Comparison of ENCODE assay signal across 13 cellular contexts in genomic region chr14:21023174-21023573, GRCh38. TPM values are rescaled to one million over a fixed set of nuclear protein-coding genes. Genes with fewer than 3 reads are reported as not detected.
A peak's percentile ranks its signal among the peaks of the same experiment; 100 is the strongest.
DNase-seq lines count a peak whose midpoint lies in the region; ATAC-seq and TF ChIP-seq lines count a peak whose summit lies in the region.
"Had no signal": no experiment of that assay in that cellular context is flagged by ENCODE, and none has a peak within 500 bp of the region (broad histone marks: within the 10 kb centered on the region; RNA-seq: fewer than 3 reads in every experiment).

No MANE protein-coding gene starts in this region.

- peaks cover 20% of the 10 kb centered on the region for H3K4me1 ChIP-seq in CD4-positive, alpha-beta memory T cell (ENCODE audit: insufficient read depth, low read length)
- H3K4me1 ChIP-seq in ascending aorta (peaks cover 6 to 20% of the 10 kb centered on the region in 2 donors), liver (ENCODE audit: control insufficient read depth in 4 of 4, insufficient read depth in 4 of 4, low read length in 3 of 4) (peaks cover 3 to 54% (median 41%) of the 10 kb centered on the region in 4 donors), skeletal muscle tissue (ENCODE audit: control insufficient read depth in 3 of 3, insufficient read depth in 3 of 3, low read length in 3 of 3) (peaks cover 66 to 81% (median 73%) of the 10 kb centered on the region in 3 donors)

- H3K36me3 Mint-ChIP-seq in CD4-positive, alpha-beta memory T cell, result peaks cover 31 to 32% of the 10 kb centered on the region in 2 donors

- DNase-seq in CD4-positive, alpha-beta memory T cell, result no peak
- DNase-seq in ascending aorta (ENCODE audit: low spot score in 2 of 2) (no peak), NCI-H2107 treated with DMSO at 0.1 percent for 48 hours (lab: John Stamatoyannopoulos, UW; ENCODE audit: unreplicated experiment) (no peak), mucosa of gallbladder (ENCODE audit: low spot score) (no peak), NCI-H2107 (lab: John Stamatoyannopoulos, UW) (no peak)
- DNase-seq: foreskin fibroblast, HCEC 1CT had no signal

- peak in 1 of 2 donors; percentile 6 for TF ChIP-seq RAD21 in liver (IDR thresholded peaks at IDR 0.05)

- peak overlapping the region; percentile 53 to 91 (median 86) for H3K4me3 Mint-ChIP-seq in CD4-positive, alpha-beta memory T cell

- peaks cover 12 to 33% (median 22%) of the 10 kb centered on the region in 4 donors for H3K4me1 Mint-ChIP-seq in CD4-positive, alpha-beta memory T cell

- POLR2A ChIA-PET in CD4-positive, alpha-beta memory T cell (lab: Charles Lee; ENCODE audit: partially characterized antibody), result interaction anchor here (0.7 to 2.5 kb wide), 5 partner anchors 8 to 81 kb away, joined by 3 to 18 read pairs (median 5); no protein-coding TSS in a partner anchor

- no peaks in the 10 kb centered on the region for H3K27me3 ChIP-seq in CD4-positive, alpha-beta memory T cell (ENCODE audit: insufficient read depth, low read length)
- no peaks in the 10 kb centered on the region for H3K27me3 ChIP-seq in ascending aorta
- H3K27me3 ChIP-seq in liver (ENCODE audit: control insufficient read depth in 4 of 4, insufficient read depth in 4 of 4, low read length in 3 of 4), result no peaks in the 10 kb centered on the region
- H3K27me3 ChIP-seq in skeletal muscle tissue (ENCODE audit: control insufficient read depth in 3 of 3, insufficient read depth in 3 of 3, low read length in 3 of 3), result no peaks in the 10 kb centered on the region

- H3K36me3 ChIP-seq in CD4-positive, alpha-beta memory T cell (ENCODE audit: insufficient read depth, low read length), result no peaks in the 10 kb centered on the region
- H3K36me3 ChIP-seq in ascending aorta (peaks cover 19 to 33% of the 10 kb centered on the region in 2 donors), liver (ENCODE audit: control insufficient read depth in 4 of 4, insufficient read depth in 3 of 4, low read depth in 1 of 4, low read length in 3 of 4) (peaks cover 5 to 34% (median 29%) of the 10 kb centered on the region in 4 donors), skeletal muscle tissue (ENCODE audit: control insufficient read depth in 3 of 3, insufficient read depth in 3 of 3, low read length in 3 of 3) (peaks cover 43 to 49% (median 46%) of the 10 kb centered on the region in 3 donors)

- no peaks in the 10 kb centered on the region for H3K27me3 Mint-ChIP-seq in CD4-positive, alpha-beta memory T cell

- intact Hi-C loops in CD4-positive, alpha-beta memory T cell (cut with micrococcal nuclease), result no loop called here
- intact Hi-C loops in ascending aorta (cut with DNase I), result no loop called here

- H3K9me3 Mint-ChIP-seq in CD4-positive, alpha-beta memory T cell, result peaks cover 0 to 2% (median 0%) of the 10 kb centered on the region in 8 donors

- CTCF ChIA-PET in CD4-positive, alpha-beta memory T cell (lab: Charles Lee; ENCODE audit: partially characterized antibody), result interaction anchor here (1.1 to 2.6 kb wide), 4 partner anchors 9 to 81 kb away, joined by 4 to 34 read pairs (median 6); no protein-coding TSS in a partner anchor

- no peak for ATAC-seq in GM18868 (IDR thresholded peaks at IDR 0.05; ENCODE audit: unreplicated experiment)

- H3K27ac Mint-ChIP-seq in CD4-positive, alpha-beta memory T cell, result peak overlapping the region in 2 of 7 donors; percentile 56 to 83

- H3K9ac ChIP-seq in liver (ENCODE audit: low read depth in 1 of 2, low read length in 2 of 2) (peak overlapping the region in 1 of 2 donors; percentile 37), skeletal muscle tissue (ENCODE audit: low read depth in 1 of 3, low read length in 3 of 3) (peak overlapping the region; percentile 91 to 98 (median 94))
- H3K9ac ChIP-seq: KMS-11 had no signal

- H3K4me3 ChIP-seq in CD4-positive, alpha-beta memory T cell (ENCODE audit: low read length in 2 of 2), result no peak overlapping the region
- peak overlapping the region; percentile 67 to 93 for H3K4me3 ChIP-seq in ascending aorta
- peak overlapping the region; percentile 70 to 89 (median 82) for H3K4me3 ChIP-seq in liver (ENCODE audit: low read depth in 1 of 3, low read length in 3 of 3)
- H3K4me3 ChIP-seq in skeletal muscle tissue (ENCODE audit: low read length in 3 of 3), result peak overlapping the region; percentile 73 to 93 (median 88)

- TF ChIP-seq CTCF in ascending aorta (IDR thresholded peaks at IDR 0.05) (no peak), liver (IDR thresholded peaks at IDR 0.05; ENCODE audit: low read depth, low read length, missing input control) (no peak)

- H3K27ac ChIP-seq in CD4-positive, alpha-beta memory T cell (ENCODE audit: low read depth, low read length), result no peak overlapping the region
- H3K27ac ChIP-seq in ascending aorta (peak overlapping the region; percentile 84 to 88), liver (ENCODE audit: low read depth in 1 of 2, low read length in 2 of 2) (peak overlapping the region; percentile 77 to 87), skeletal muscle tissue (ENCODE audit: low read depth, low read length) (peak overlapping the region; percentile 98)
- H3K27ac ChIP-seq: KMS-11 had no signal

- 16% methylated on average over 7 of the region's 7 CpGs for WGBS in liver

- no peaks in the 10 kb centered on the region for H3K9me3 ChIP-seq in CD4-positive, alpha-beta memory T cell (ENCODE audit: control insufficient read depth in 1 of 2, low read length in 2 of 2)
- H3K9me3 ChIP-seq in ascending aorta (no peaks in the 10 kb centered on the region), liver (ENCODE audit: control insufficient read depth in 4 of 4, low read length in 3 of 4) (no peaks in the 10 kb centered on the region), skeletal muscle tissue (ENCODE audit: control insufficient read depth in 3 of 3, low read length in 3 of 3) (no peaks in the 10 kb centered on the region)

TF ChIP-seq in liver, 16 proteins besides CTCF, POLR2A, EP300 and RAD21:
- no peak for TF ChIP-seq EGR1 (IDR thresholded peaks at IDR 0.05; ENCODE audit: low read depth in 2 of 2)
- no peak for TF ChIP-seq FOXA2 (IDR thresholded peaks at IDR 0.05)

RNA-seq across cellular contexts. Expression of gene NDRG2, which starts 1.7 kb away (rescaled TPM):
- total RNA-seq in CD4-positive, alpha-beta memory T cell, result 10 to 100 TPM; 31.9 to 32.4 TPM
- 10 to 100 TPM; 26.9 to 34.5 TPM for polyA plus RNA-seq in CD4-positive, alpha-beta memory T cell
- 216 TPM for total RNA-seq in ascending aorta
- 100 to 1,000 TPM; 107 to 191 TPM for total RNA-seq in liver
- 100 to 1,000 TPM in 1 of 2 donors, 10 to 100 TPM in 1; 72.9 to 156 TPM for polyA plus RNA-seq in liver
- total RNA-seq in skeletal muscle tissue, result 162 TPM
- 237 TPM for total RNA-seq in mucosa of gallbladder

RNA-seq across cellular contexts. Expression of gene TPPP2, which starts 6.8 kb away (rescaled TPM):
- not detected for total RNA-seq in CD4-positive, alpha-beta memory T cell
- not detected for polyA plus RNA-seq in CD4-positive, alpha-beta memory T cell
- total RNA-seq in ascending aorta (not detected), liver (1 to 10 TPM; 1.6 to 5.9 TPM), skeletal muscle tissue (not detected), mucosa of gallbladder (0.81 TPM)
- 1 to 10 TPM; 1.5 to 1.6 TPM for polyA plus RNA-seq in liver
- total RNA-seq: RPMI7951 had no signal
- polyA plus RNA-seq: CD14-positive monocyte had no signal

RNA-seq across cellular contexts. Expression of gene RNASE13, which starts 11.4 kb away (rescaled TPM):
- not detected for total RNA-seq in CD4-positive, alpha-beta memory T cell
- polyA plus RNA-seq in CD4-positive, alpha-beta memory T cell, result not detected
- not detected for total RNA-seq in ascending aorta
- total RNA-seq in liver, result under 1 TPM; 0.05 to 0.08 TPM
- polyA plus RNA-seq in liver, result not detected
- total RNA-seq in skeletal muscle tissue, result not detected
- total RNA-seq in mucosa of gallbladder, result 0.12 TPM
- total RNA-seq: RPMI7951 had no signal
- polyA plus RNA-seq: CD14-positive monocyte had no signal

RNA-seq across cellular contexts. Expression of gene RNASE7, which starts 19.0 kb away (rescaled TPM):
- not detected for total RNA-seq in CD4-positive, alpha-beta memory T cell
- polyA plus RNA-seq in CD4-positive, alpha-beta memory T cell, result not detected
- total RNA-seq in ascending aorta (not detected), liver (under 1 TPM in 1 of 2 donors, not detected in 1; 0.33 TPM), skeletal muscle tissue (not detected), mucosa of gallbladder (22.1 TPM)
- polyA plus RNA-seq in liver, result under 1 TPM; 0.11 to 0.12 TPM
- total RNA-seq: RPMI7951 had no signal
- polyA plus RNA-seq: CD14-positive monocyte had no signal

RNA-seq across cellular contexts. Expression of gene SLC39A2, which starts 24.1 kb away (rescaled TPM):
- under 1 TPM in 1 of 2 experiments, not detected in 1; 0.67 TPM for total RNA-seq in CD4-positive, alpha-beta memory T cell
- not detected for polyA plus RNA-seq in CD4-positive, alpha-beta memory T cell
- total RNA-seq in ascending aorta (not detected), liver (under 1 TPM in 1 of 2 donors, not detected in 1; 0.08 TPM), skeletal muscle tissue (not detected), mucosa of gallbladder (not detected)
- under 1 TPM in 1 of 2 donors, not detected in 1; 0.05 TPM for polyA plus RNA-seq in liver
- polyA plus RNA-seq: CD14-positive monocyte had no signal

Comparison
In these comparisons a context has a peak if more than half of its experiments do, and no peak if none do; other contexts are left out.
1. H3K4me3 ChIP-seq: peak in ascending aorta (2 of 2), liver (3 of 3) and skeletal muscle tissue (3 of 3); none in CD4-positive, alpha-beta memory T cell (0 of 2).